Comparison of ENCODE assay signal across 1 cellular context in the genomic region with DNA sequence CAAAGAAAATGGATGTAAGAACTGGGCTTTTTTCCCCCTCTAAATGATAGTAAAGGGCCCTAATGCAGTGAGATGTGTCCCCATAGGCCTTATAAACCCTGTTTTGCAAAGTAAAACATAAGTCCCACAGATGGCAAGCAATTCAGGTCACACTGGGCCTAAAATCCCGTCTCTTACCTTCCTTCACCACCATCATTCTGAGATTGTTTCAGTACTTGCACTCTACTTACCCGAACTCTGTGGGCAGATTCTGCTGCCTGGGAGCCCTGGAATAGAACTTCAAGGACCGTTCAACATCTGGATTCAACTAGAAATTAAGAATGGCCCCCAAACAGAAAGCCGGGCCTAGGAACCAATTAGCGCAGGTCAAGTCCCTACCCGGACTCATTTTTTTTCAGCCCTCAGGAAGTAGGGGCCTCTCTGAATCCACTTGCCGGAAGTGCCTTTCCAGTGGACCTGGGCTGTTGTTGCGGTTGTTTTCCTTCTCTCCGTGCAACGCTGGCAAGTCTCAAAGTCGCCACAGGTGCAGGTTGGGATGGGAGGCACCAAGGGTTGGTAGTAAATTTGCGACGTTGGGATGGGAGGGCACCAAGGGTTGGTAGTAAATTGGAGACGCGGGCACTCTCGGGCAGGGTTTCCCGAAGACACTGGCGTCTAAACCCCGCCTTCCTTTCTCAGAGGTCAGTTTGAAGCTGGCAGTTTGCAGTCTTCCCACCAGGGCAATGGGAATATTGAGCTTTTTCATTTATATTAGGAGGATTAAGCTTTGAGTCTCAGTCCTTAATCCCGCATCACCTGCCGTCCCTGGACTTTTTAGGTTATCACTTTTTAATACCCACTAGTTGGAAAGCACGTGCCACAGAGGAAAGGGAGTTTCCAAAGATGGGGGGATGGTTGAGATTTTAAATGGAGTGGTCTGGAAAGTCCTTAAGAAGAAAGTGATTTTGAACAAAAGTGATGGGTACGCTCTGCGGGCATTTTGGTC.
TF ChIP-seq lines count a peak whose summit lies in the region.

TSS of gene TMEM69 (plus strand) at position 429 of the 985 bp plus-strand sequence. CDS start 2,888 bp downstream, outside the sequence.

TF ChIP-seq in WTC11, 78 proteins besides CTCF, POLR2A, EP300 and RAD21 (continued from another document and continues in another):
- TF ChIP-seq AR (CRISPR knock-in tag; IDR thresholded peaks at IDR 0.05) (no peak), ATF2 (CRISPR knock-in tag; IDR thresholded peaks at IDR 0.05; ENCODE audit: borderline replicate concordance, low read depth) (no peak), MLX (CRISPR knock-in tag; IDR thresholded peaks at IDR 0.05) (no peak), TEAD1 (CRISPR knock-in tag; IDR thresholded peaks at IDR 0.05) (no peak), ZNF512 (CRISPR knock-in tag; IDR thresholded peaks at IDR 0.05; ENCODE audit: borderline replicate concordance) (no peak), ZNF671 (CRISPR knock-in tag; IDR thresholded peaks at IDR 0.05) (no peak), STAT6 (CRISPR knock-in tag; conservative IDR thresholded peaks at IDR 0.05; ENCODE audit: low read depth) (no peak), ATF1 (CRISPR knock-in tag; IDR thresholded peaks at IDR 0.05) (no peak), E2F1 (CRISPR knock-in tag; IDR thresholded peaks at IDR 0.05) (no peak), PRRX2 (CRISPR knock-in tag; IDR thresholded peaks at IDR 0.05) (no peak), IRF2 (CRISPR knock-in tag; IDR thresholded peaks at IDR 0.05; ENCODE audit: borderline replicate concordance, low read depth) (no peak), ELF4 (CRISPR knock-in tag; IDR thresholded peaks at IDR 0.05; ENCODE audit: low read depth) (no peak), OVOL2 (CRISPR knock-in tag; IDR thresholded peaks at IDR 0.05; ENCODE audit: borderline replicate concordance) (no peak), ZNF317 (CRISPR knock-in tag; IDR thresholded peaks at IDR 0.05; ENCODE audit: borderline replicate concordance, low read depth) (no peak), RELA (CRISPR knock-in tag; IDR thresholded peaks at IDR 0.05; ENCODE audit: borderline replicate concordance) (no peak), ZNF138 (CRISPR knock-in tag; conservative IDR thresholded peaks at IDR 0.05) (no peak), GABPB1 (CRISPR knock-in tag; IDR thresholded peaks at IDR 0.05) (peak; percentile 52; the same call in 1 of the 2 replicates), ZNF121 (CRISPR knock-in tag; IDR thresholded peaks at IDR 0.05) (no peak), ZNF396 (CRISPR knock-in tag; IDR thresholded peaks at IDR 0.05; ENCODE audit: borderline replicate concordance) (no peak), SOX15 (CRISPR knock-in tag; IDR thresholded peaks at IDR 0.05) (no peak)
- TF ChIP-seq, protein P1, sequence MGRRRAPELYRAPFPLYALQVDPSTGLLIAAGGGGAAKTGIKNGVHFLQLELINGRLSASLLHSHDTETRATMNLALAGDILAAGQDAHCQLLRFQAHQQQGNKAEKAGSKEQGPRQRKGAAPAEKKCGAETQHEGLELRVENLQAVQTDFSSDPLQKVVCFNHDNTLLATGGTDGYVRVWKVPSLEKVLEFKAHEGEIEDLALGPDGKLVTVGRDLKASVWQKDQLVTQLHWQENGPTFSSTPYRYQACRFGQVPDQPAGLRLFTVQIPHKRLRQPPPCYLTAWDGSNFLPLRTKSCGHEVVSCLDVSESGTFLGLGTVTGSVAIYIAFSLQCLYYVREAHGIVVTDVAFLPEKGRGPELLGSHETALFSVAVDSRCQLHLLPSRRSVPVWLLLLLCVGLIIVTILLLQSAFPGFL (CRISPR knock-in tag; IDR thresholded peaks at IDR 0.05; ENCODE audit: borderline replicate concordance) = no peak
- TF ChIP-seq, protein P2, sequence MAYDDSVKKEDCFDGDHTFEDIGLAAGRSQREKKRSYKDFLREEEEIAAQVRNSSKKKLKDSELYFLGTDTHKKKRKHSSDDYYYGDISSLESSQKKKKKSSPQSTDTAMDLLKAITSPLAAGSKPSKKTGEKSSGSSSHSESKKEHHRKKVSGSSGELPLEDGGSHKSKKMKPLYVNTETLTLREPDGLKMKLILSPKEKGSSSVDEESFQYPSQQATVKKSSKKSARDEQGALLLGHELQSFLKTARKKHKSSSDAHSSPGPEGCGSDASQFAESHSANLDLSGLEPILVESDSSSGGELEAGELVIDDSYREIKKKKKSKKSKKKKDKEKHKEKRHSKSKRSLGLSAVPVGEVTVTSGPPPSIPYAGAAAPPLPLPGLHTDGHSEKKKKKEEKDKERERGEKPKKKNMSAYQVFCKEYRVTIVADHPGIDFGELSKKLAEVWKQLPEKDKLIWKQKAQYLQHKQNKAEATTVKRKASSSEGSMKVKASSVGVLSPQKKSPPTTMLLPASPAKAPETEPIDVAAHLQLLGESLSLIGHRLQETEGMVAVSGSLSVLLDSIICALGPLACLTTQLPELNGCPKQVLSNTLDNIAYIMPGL (CRISPR knock-in tag; IDR thresholded peaks at IDR 0.05) = no peak; the same call in 1 of the 2 replicates
- TF ChIP-seq, protein P3, sequence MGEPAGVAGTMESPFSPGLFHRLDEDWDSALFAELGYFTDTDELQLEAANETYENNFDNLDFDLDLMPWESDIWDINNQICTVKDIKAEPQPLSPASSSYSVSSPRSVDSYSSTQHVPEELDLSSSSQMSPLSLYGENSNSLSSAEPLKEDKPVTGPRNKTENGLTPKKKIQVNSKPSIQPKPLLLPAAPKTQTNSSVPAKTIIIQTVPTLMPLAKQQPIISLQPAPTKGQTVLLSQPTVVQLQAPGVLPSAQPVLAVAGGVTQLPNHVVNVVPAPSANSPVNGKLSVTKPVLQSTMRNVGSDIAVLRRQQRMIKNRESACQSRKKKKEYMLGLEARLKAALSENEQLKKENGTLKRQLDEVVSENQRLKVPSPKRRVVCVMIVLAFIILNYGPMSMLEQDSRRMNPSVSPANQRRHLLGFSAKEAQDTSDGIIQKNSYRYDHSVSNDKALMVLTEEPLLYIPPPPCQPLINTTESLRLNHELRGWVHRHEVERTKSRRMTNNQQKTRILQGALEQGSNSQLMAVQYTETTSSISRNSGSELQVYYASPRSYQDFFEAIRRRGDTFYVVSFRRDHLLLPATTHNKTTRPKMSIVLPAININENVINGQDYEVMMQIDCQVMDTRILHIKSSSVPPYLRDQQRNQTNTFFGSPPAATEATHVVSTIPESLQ (CRISPR knock-in tag; IDR thresholded peaks at IDR 0.05) = no peak
- TF ChIP-seq, protein P4, sequence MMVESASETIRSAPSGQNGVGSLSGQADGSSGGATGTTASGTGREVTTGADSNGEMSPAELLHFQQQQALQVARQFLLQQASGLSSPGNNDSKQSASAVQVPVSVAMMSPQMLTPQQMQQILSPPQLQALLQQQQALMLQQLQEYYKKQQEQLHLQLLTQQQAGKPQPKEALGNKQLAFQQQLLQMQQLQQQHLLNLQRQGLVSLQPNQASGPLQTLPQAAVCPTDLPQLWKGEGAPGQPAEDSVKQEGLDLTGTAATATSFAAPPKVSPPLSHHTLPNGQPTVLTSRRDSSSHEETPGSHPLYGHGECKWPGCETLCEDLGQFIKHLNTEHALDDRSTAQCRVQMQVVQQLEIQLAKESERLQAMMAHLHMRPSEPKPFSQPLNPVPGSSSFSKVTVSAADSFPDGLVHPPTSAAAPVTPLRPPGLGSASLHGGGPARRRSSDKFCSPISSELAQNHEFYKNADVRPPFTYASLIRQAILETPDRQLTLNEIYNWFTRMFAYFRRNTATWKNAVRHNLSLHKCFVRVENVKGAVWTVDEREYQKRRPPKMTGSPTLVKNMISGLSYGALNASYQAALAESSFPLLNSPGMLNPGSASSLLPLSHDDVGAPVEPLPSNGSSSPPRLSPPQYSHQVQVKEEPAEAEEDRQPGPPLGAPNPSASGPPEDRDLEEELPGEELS (CRISPR knock-in tag; IDR thresholded peaks at IDR 0.05) = no peak
